In genomic region chr5:22846686-22847085, GRCh38 we compare ENCODE assay signal across 9 cellular contexts. TPM values are rescaled to one million over a fixed set of nuclear protein-coding genes. Genes with fewer than 3 reads are reported as not detected.
"Had no signal": no experiment of that assay in that cellular context is flagged by ENCODE, and none has a peak within 500 bp of the region (broad histone marks: within the 10 kb centered on the region; RNA-seq: fewer than 3 reads in every experiment).

No MANE protein-coding gene starts in this region.

- ATAC-seq: GM12878 had no signal

- H3K4me3 ChIP-seq: GM12878 had no signal

- DNase-seq: GDM1, GF-D8 had no signal

- FAIRE-seq: G401.6, GM12878, GM12891, GM12892, GM18507, GM19239 had no signal

RNA-seq across cellular contexts. Expression of gene CDH12, which starts 6.5 kb away (rescaled TPM):
- total RNA-seq: G401, GM12878 had no signal
